In genomic region chr1:111275079-111275478, GRCh38 we compare ENCODE assay signal across 8 cellular contexts. TPM values are rescaled to one million over a fixed set of nuclear protein-coding genes. Genes with fewer than 3 reads are reported as not detected.
DNase-seq lines count a peak whose midpoint lies in the region; ATAC-seq and TF ChIP-seq lines count a peak whose summit lies in the region.

No MANE protein-coding gene starts in this region.

- H3K9me3 Mint-ChIP-seq in osteocyte (ENCODE audit: unreplicated experiment): peaks cover 7% of the 10 kb centered on the region

- H3K4me3 Mint-ChIP-seq in osteocyte (ENCODE audit: unreplicated experiment): no peak overlapping the region

- no peak overlapping the region for H3K4me3 ChIP-seq in astrocyte of the spinal cord (ENCODE audit: low read depth, low read length)

- DNase-seq in DMS53 (lab: John Stamatoyannopoulos, UW): peak; percentile 70
- DNase-seq in HS-27A (ENCODE audit: low read depth): peak; percentile 9
- peak; percentile 55 for DNase-seq in astrocyte of the spinal cord (ENCODE audit: low read depth, low spot score)
- DNase-seq in myocyte (ENCODE audit: low read depth): peak; percentile 95
- DNase-seq in DMS 273 treated with DMSO at 0.1 percent for 48 hours (lab: John Stamatoyannopoulos, UW): no peak
- no peak for DNase-seq in osteocyte (ENCODE audit: extremely low spot score, unreplicated experiment)

- ATAC-seq in HG03565 (IDR thresholded peaks at IDR 0.05; ENCODE audit: unreplicated experiment) (no peak), GM19328 (IDR thresholded peaks at IDR 0.05; ENCODE audit: unreplicated experiment) (no peak)

- no peaks in the 10 kb centered on the region for H3K27me3 Mint-ChIP-seq in osteocyte (ENCODE audit: unreplicated experiment)

- TF ChIP-seq CTCF in astrocyte of the spinal cord (IDR thresholded peaks at IDR 0.05; ENCODE audit: low read depth, low read length) (no peak), osteocyte (IDR thresholded peaks at IDR 0.05) (no peak)

- no peaks in the 10 kb centered on the region for H3K36me3 Mint-ChIP-seq in osteocyte (ENCODE audit: unreplicated experiment)

- no peaks in the 10 kb centered on the region for H3K4me1 Mint-ChIP-seq in osteocyte (ENCODE audit: unreplicated experiment)

- no peak overlapping the region for H3K27ac Mint-ChIP-seq in osteocyte (ENCODE audit: unreplicated experiment)

- in situ Hi-C loops in astrocyte of the spinal cord (cut with HindIII; ENCODE audit: low sequenced_read_pairs): no loop called here

RNA-seq across cellular contexts. Expression of gene CHIA, which starts 15.6 kb away (rescaled TPM):
- total RNA-seq in myocyte (not detected in 2 replicates), osteocyte (not detected in 2 replicates)
- polyA plus RNA-seq in myocyte (2012): not detected

RNA-seq across cellular contexts. Expression of gene CHI3L2, which starts 47.6 kb away (rescaled TPM):
- total RNA-seq in myocyte (2.3 and 3.2 TPM in 2 replicates), osteocyte (not detected in 2 replicates)
- polyA plus RNA-seq in myocyte (2012): 0.50 TPM

Comparison
In these comparisons a context has a peak if more than half of its experiments do, and no peak if none do; other contexts are left out.
1. DNase-seq: peak in DMS53 (single experiment), HS-27A (single experiment), astrocyte of the spinal cord (single experiment) and myocyte (single experiment); none in DMS 273 treated with DMSO at 0.1 percent for 48 hours (single experiment) and osteocyte (single experiment).